ENCODE assay signal across 8 cellular contexts in the genomic region with DNA sequence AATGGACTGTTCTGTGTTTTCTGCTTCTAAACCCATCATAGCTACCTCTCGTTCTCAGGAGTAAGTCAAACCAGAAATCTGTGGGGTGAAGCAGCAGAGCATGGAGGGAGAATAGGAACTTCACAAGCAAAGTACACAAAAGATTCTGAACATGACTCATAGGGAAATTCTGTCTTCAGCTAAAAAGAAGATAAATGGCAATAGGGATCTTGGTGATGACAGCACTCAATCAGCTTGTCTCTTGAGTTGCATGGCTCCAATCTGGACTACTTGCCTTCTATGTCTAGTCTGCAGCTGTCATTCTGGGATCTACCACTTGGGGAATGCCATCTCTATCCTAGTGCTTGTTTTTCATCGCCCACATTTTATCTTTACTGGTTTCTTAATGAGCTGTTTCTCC. TPM values are rescaled to one million over a fixed set of nuclear protein-coding genes. Genes with fewer than 3 reads are reported as not detected.
A peak's percentile ranks its signal among the peaks of the same experiment; 100 is the strongest.
DNase-seq lines count a peak whose midpoint lies in the region; ATAC-seq and TF ChIP-seq lines count a peak whose summit lies in the region.

No MANE protein-coding gene starts in this region.

- no peak overlapping the region for H3K4me3 ChIP-seq in epithelial cell of proximal tubule (ENCODE audit: low read depth, low read length)

- no peaks in the 10 kb centered on the region for H3K9me3 Mint-ChIP-seq in activated T-cell treated with anti-CD3 and anti-CD28 coated beads, Interleukin-2, amount 50 U/mL, for 4 hours

- peaks cover 3% of the 10 kb centered on the region for H3K4me1 Mint-ChIP-seq in activated T-cell treated with anti-CD3 and anti-CD28 coated beads, Interleukin-2, amount 50 U/mL, for 4 hours (ENCODE audit: low read depth)

- no peaks in the 10 kb centered on the region for H3K36me3 Mint-ChIP-seq in activated T-cell treated with anti-CD3 and anti-CD28 coated beads, Interleukin-2, amount 50 U/mL, for 4 hours (ENCODE audit: insufficient read depth)

- DNase-seq in Daoy (ENCODE audit: low read depth) (peak; percentile 25), epithelial cell of proximal tubule (ENCODE audit: low read depth) (peak; percentile 68), NCI-H2227 (lab: John Stamatoyannopoulos, UW; ENCODE audit: unreplicated experiment) (no peak)
- no peak for DNase-seq in activated T-cell treated with anti-CD3 and anti-CD28 coated beads, Interleukin-2, amount 50 U/mL, for 4 hours
- no peak for DNase-seq in stimulated activated CD4-positive, alpha-beta T cell treated with anti-CD3 and anti-CD28 coated beads, Interleukin-2, amount 100 ng/mL, for 24 hours
- DNase-seq in activated CD4-positive, alpha-beta T cell treated with anti-CD3 and anti-CD28 coated beads for 48 hours: no peak

- no peak overlapping the region for H3K4me3 Mint-ChIP-seq in activated T-cell treated with anti-CD3 and anti-CD28 coated beads, Interleukin-2, amount 50 U/mL, for 4 hours

- no peaks in the 10 kb centered on the region for H3K27me3 Mint-ChIP-seq in activated T-cell treated with anti-CD3 and anti-CD28 coated beads, Interleukin-2, amount 50 U/mL, for 4 hours (ENCODE audit: low read depth)

- TF ChIP-seq CTCF in epithelial cell of proximal tubule (conservative IDR thresholded peaks at IDR 0.05; ENCODE audit: low read depth, low read length): peak; percentile 42

- ATAC-seq in GM21367 (IDR thresholded peaks at IDR 0.05; ENCODE audit: unreplicated experiment): peak; percentile 62
- peak; percentile 78 for ATAC-seq in HG03469 (IDR thresholded peaks at IDR 0.05; ENCODE audit: unreplicated experiment)
- ATAC-seq in activated T-cell treated with anti-CD3 and anti-CD28 coated beads, Interleukin-2, amount 50 U/mL, for 4 hours: no peak

RNA-seq across cellular contexts. Expression of gene GRAMD1C, which starts 13.5 kb away (rescaled TPM):
- 11.7 and 22.1 TPM in 2 replicates for total RNA-seq in Daoy (2014; rRNA removed; shearing (Covaris generic))
- 1.6 and 8.6 TPM in 2 replicates for total RNA-seq in epithelial cell of proximal tubule
- total RNA-seq in activated T-cell treated with anti-CD3 and anti-CD28 coated beads, Interleukin-2, amount 50 U/mL, for 4 hours: not detected

Comparison
In these comparisons a context has a peak if more than half of its experiments do, and no peak if none do; other contexts are left out.
1. DNase-seq: peak in Daoy (single experiment) and epithelial cell of proximal tubule (single experiment); none in activated T-cell treated with anti-CD3 and anti-CD28 coated beads, Interleukin-2, amount 50 U/mL, for 4 hours (single experiment), NCI-H2227 (single experiment), stimulated activated CD4-positive, alpha-beta T cell treated with anti-CD3 and anti-CD28 coated beads, Interleukin-2, amount 100 ng/mL, for 24 hours (0 of 2) and activated CD4-positive, alpha-beta T cell treated with anti-CD3 and anti-CD28 coated beads for 48 hours (single experiment).
2. ATAC-seq: peak in GM21367 (single experiment) and HG03469 (single experiment); none in activated T-cell treated with anti-CD3 and anti-CD28 coated beads, Interleukin-2, amount 50 U/mL, for 4 hours (0 of 2).